11 cellular contexts compared by ENCODE assay signal in the genomic region with DNA sequence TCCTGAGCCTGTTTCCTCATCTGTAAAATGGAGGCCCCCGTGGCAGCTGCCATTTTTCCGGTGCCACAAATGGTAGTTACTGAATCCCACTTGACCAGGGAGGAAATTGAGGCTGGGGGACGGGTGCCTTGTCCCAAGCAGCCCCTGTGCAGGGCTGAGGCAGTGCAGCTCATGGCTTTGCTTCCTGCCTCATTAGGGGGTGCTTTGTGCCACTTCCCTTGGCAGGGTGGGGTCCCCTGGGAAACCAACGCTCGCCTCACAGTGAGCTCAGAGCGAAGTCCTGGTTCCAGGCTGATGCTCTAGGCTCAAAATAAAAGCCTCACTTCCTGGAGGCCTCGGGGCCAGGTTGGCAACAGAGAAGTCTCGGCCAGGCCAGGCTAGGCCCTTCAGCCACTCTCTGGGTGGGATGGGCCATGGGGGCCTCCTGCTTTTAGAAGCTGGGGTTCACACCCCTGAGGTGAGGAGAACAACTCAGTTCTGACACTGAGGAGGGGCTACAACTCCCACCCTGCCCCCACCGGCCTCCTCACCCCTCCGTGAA. TPM values are rescaled to one million over a fixed set of nuclear protein-coding genes. Genes with fewer than 3 reads are reported as not detected.
DNase-seq lines count a peak whose midpoint lies in the region; ATAC-seq and TF ChIP-seq lines count a peak whose summit lies in the region.
"Had no signal": no experiment of that assay in that cellular context is flagged by ENCODE, and none has a peak within 500 bp of the region (broad histone marks: within the 10 kb centered on the region; RNA-seq: fewer than 3 reads in every experiment).

No MANE protein-coding gene starts in this region.

- H3K18ac ChIP-seq in mesendoderm (ENCODE audit: low read length), result no peak overlapping the region

- H3K79me2 ChIP-seq in mesendoderm (ENCODE audit: control insufficient read depth, insufficient read depth, low read length), result no peaks in the 10 kb centered on the region

- no peak overlapping the region for H4K8ac ChIP-seq in mesendoderm (ENCODE audit: low read depth, low read length)

- DNase-seq in DMS153 (lab: John Stamatoyannopoulos, UW), result peak; percentile 81
- peak; percentile 76 for DNase-seq in activated B cell treated with CpG ODN at 0.5 μM for 24 hours
- DNase-seq in mesendoderm, result no peak
- no peak for DNase-seq in breast epithelium (ENCODE audit: low spot score in 2 of 2)
- no peak for DNase-seq in dedifferentiated amniotic fluid mesenchymal stem cell (ENCODE audit: extremely low spot score)
- DNase-seq in omental fat pad (ENCODE audit: low spot score), result no peak
- DNase-seq in DMS79 (lab: John Stamatoyannopoulos, UW), result no peak
- DNase-seq: activated effector memory CD4-positive, alpha-beta T cell treated with anti-CD3 and anti-CD28 coated beads, Interleukin-2, amount 50 U/mL, for 16 hours; NCI-H446 had no signal

- H3K27me3 Mint-ChIP-seq in activated B cell treated with CpG ODN at 0.5 μM for 24 hours, result no peaks in the 10 kb centered on the region

- no peaks in the 10 kb centered on the region for H3K9me3 Mint-ChIP-seq in activated B cell treated with CpG ODN at 0.5 μM for 24 hours

- no peaks in the 10 kb centered on the region for H3K9me3 ChIP-seq in breast epithelium

- H2BK15ac ChIP-seq in mesendoderm (replicated peaks; ENCODE audit: low read depth), result no peak overlapping the region

- POLR2A ChIA-PET in activated B cell treated with CpG ODN at 0.5 μM for 24 hours (lab: Charles Lee), result interaction anchor here (0.6 to 25.3 kb wide), 11 partner anchors 4 to 81 kb away, joined by 3 to 662 read pairs (median 13); a partner anchor contains a TSS

- intact Hi-C loops in activated B cell treated with CpG ODN at 0.5 μM for 24 hours (cut with micrococcal nuclease) (loop anchor here (1.0 kb wide), 1 partner anchor 19 kb away; no protein-coding TSS in a partner anchor), breast epithelium (cut with DNase I; ENCODE audit: low total_unique reads) (no loop called here)

- TF ChIP-seq CTCF in activated B cell treated with CpG ODN at 0.5 μM for 24 hours (IDR thresholded peaks at IDR 0.05) (no peak), breast epithelium (IDR thresholded peaks at IDR 0.05) (no peak), omental fat pad (IDR thresholded peaks at IDR 0.05) (no peak)

- CTCF ChIA-PET in activated B cell treated with CpG ODN at 0.5 μM for 24 hours (lab: Charles Lee), result interaction anchor here (0.9 to 3.4 kb wide), 9 partner anchors 9 to 32 kb away, joined by 3 to 24 read pairs (median 4); no protein-coding TSS in a partner anchor

- H3K56ac ChIP-seq in mesendoderm (ENCODE audit: low read length), result peak overlapping the region; percentile 65

- H3K27ac Mint-ChIP-seq in activated B cell treated with CpG ODN at 0.5 μM for 24 hours, result peak overlapping the region; percentile 96

- no peak overlapping the region for H4K5ac ChIP-seq in mesendoderm (ENCODE audit: low read length)

- H3K36me3 Mint-ChIP-seq in activated B cell treated with CpG ODN at 0.5 μM for 24 hours (ENCODE audit: low read depth), result peaks cover 85% of the 10 kb centered on the region

- no peak overlapping the region for H3K4ac ChIP-seq in mesendoderm (ENCODE audit: low read depth, low read length)

- ATAC-seq in GM21737 (IDR thresholded peaks at IDR 0.05; ENCODE audit: unreplicated experiment), result peak; percentile 25
- ATAC-seq in activated B cell treated with CpG ODN at 0.5 μM for 24 hours (ENCODE audit: low read depth), result peak; percentile 60
- ATAC-seq in omental fat pad (ENCODE audit: low FRiP score), result no peak

- H3K9ac ChIP-seq in mesendoderm (ENCODE audit: low read length), result no peak overlapping the region

- no peak overlapping the region for H2BK120ac ChIP-seq in mesendoderm (ENCODE audit: low read depth, low read length)

- H2BK5ac ChIP-seq in mesendoderm (ENCODE audit: low read length), result no peak overlapping the region

- no peaks in the 10 kb centered on the region for H3K4me1 ChIP-seq in mesendoderm (ENCODE audit: control insufficient read depth, low read depth, low read length)
- H3K4me1 ChIP-seq in breast epithelium, result no peaks in the 10 kb centered on the region

- no peaks in the 10 kb centered on the region for H3K79me1 ChIP-seq in mesendoderm (ENCODE audit: low read length)

- no peak for TF ChIP-seq POLR2A in breast epithelium (IDR thresholded peaks at IDR 0.05)

- H3K4me3 ChIP-seq in mesendoderm (ENCODE audit: low read length) (no peak overlapping the region), breast epithelium (no peak overlapping the region)

- H3K27me3 ChIP-seq in mesendoderm (ENCODE audit: insufficient read depth, low read length, poor library complexity), result no peaks in the 10 kb centered on the region
- no peaks in the 10 kb centered on the region for H3K27me3 ChIP-seq in breast epithelium

- peak overlapping the region; percentile 79 for H3K4me3 Mint-ChIP-seq in activated B cell treated with CpG ODN at 0.5 μM for 24 hours

- H3K4me1 Mint-ChIP-seq in activated B cell treated with CpG ODN at 0.5 μM for 24 hours, result peaks cover 95% of the 10 kb centered on the region

- H3K36me3 ChIP-seq in mesendoderm (ENCODE audit: control insufficient read depth, insufficient read depth, low read length) (no peaks in the 10 kb centered on the region), breast epithelium (no peaks in the 10 kb centered on the region)

- no CpG with 5 or more reads among the region's 10 CpGs for WGBS in mesendoderm (ENCODE audit: extremely low coverage, insufficient coverage, low lambda C conversion rate)

- H3K27ac ChIP-seq in mesendoderm (ENCODE audit: low read depth, low read length) (no peak overlapping the region), breast epithelium (peak overlapping the region in 1 of 2 donors; percentile 58)

- no peak overlapping the region for H3K23ac ChIP-seq in mesendoderm (ENCODE audit: low read length)

- H3K4me2 ChIP-seq in mesendoderm (ENCODE audit: low read length), result no peak overlapping the region

- H2AK5ac ChIP-seq in mesendoderm (ENCODE audit: low read length), result no peak overlapping the region

RNA-seq across cellular contexts. Expression of a gene that starts 6.8 kb away (rescaled TPM):
- total RNA-seq in activated B cell treated with CpG ODN at 0.5 μM for 24 hours (726 and 766 TPM in 2 replicates), breast epithelium (100 to 1,000 TPM in 1 of 3 donors, 10 to 100 TPM in 2; 41.3 to 130 (median 70.1) TPM), omental fat pad (100 to 1,000 TPM in 3 of 4 donors, 10 to 100 TPM in 1; 87.4 to 327 (median 154) TPM)
- polyA plus RNA-seq in mesendoderm (2013, experiment 1 of 2), result 0.70 TPM
- polyA plus RNA-seq in mesendoderm (2013, experiment 2 of 2), result 0.64 TPM

RNA-seq across cellular contexts. Expression of a gene that starts 27.4 kb away (rescaled TPM):
- total RNA-seq in activated B cell treated with CpG ODN at 0.5 μM for 24 hours, result 0.93 and 1.2 TPM in 2 replicates
- polyA plus RNA-seq in mesendoderm (2013, experiment 1 of 2), result 0.07 TPM
- 0.08 TPM for polyA plus RNA-seq in mesendoderm (2013, experiment 2 of 2)
- not detected for total RNA-seq in breast epithelium
- under 1 TPM in 2 of 4 donors, not detected in 2; 0.28 to 0.84 TPM for total RNA-seq in omental fat pad
- total RNA-seq: pulmonary artery endothelial cell had no signal

Comparison
In these comparisons a context has a peak if more than half of its experiments do, and no peak if none do; other contexts are left out.
1. DNase-seq: peak in DMS153 (single experiment) and activated B cell treated with CpG ODN at 0.5 μM for 24 hours (single experiment); none in mesendoderm (single experiment), breast epithelium (0 of 2), dedifferentiated amniotic fluid mesenchymal stem cell (single experiment), omental fat pad (single experiment) and DMS79 (single experiment).